Comparison of ENCODE assay signal across 9 cellular contexts in the genomic region with DNA sequence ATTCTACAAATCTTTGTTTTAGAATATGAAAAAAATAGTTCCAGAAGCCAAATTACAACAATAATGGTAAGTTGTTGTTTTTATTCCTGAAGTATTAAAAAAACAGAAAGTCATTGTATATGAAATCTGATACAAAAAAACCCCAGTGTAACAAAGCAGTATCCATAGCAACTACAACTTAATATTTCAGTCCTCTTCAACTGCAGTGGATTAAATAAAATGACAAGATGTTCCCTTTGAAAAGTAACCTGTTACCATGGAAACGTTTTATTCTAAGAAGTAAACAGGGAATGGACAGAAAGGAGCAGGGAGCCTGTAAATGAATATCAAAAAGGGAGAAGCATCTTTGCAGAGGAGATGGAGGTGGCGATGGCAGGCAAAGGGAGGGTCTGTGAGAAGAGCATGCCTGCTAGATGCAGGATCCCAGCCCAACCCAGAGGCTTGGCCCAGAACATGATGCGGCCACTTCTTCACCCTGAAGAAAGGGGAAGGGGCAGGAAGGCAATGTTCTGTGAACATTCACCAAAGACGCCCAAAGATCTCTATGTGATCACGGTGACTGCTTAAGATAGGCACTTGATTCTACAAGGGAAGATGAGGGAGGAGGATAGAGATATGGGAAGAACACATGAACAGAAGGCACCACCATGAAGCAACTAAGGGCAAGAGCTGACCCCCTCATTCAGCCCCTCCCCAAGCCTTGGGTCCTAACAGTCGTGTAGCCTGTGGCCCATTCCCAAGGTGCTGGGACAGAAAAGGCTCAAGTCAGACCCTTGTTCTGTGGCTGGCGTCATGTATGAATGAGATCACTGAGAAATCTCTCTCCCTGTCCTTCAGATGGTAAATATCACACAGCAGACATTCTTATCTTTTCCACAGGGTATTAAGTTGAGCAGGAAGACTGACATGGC.
DNase-seq lines count a peak whose midpoint lies in the region; ATAC-seq and TF ChIP-seq lines count a peak whose summit lies in the region.
"Had no signal": no experiment of that assay in that cellular context is flagged by ENCODE, and none has a peak within 500 bp of the region (broad histone marks: within the 10 kb centered on the region; RNA-seq: fewer than 3 reads in every experiment).

No MANE protein-coding gene starts in this region.

- no peaks in the 10 kb centered on the region for H3K27me3 Mint-ChIP-seq in endothelial cell (ENCODE audit: unreplicated experiment)
- no peaks in the 10 kb centered on the region for H3K27me3 Mint-ChIP-seq in activated CD4-positive, alpha-beta memory T cell treated with anti-CD3 and anti-CD28 coated beads, Interleukin-2, amount 10 ng/mL, durations not matched to agents 7 days and 5 days

- H3K27ac ChIP-seq in OCI-LY7 (ENCODE audit: low read depth, low read length, poor library complexity, severe bottlenecking) = peak overlapping the region; percentile 85
- peak overlapping the region; percentile 53 for H3K27ac ChIP-seq in neural cell (ENCODE audit: low read length)
- H3K27ac ChIP-seq: epithelial cell of prostate had no signal

- POLR2A ChIA-PET in OCI-LY7 (lab: Charles Lee) = interaction anchor here (1.1 to 1.3 kb wide), 2 partner anchors 7 to 45 kb away, joined by 3 to 6 read pairs; no protein-coding TSS in a partner anchor
- POLR2A ChIA-PET in activated CD4-positive, alpha-beta memory T cell treated with anti-CD3 and anti-CD28 coated beads, Interleukin-2, amount 10 ng/mL, durations not matched to agents 7 days and 5 days (lab: Charles Lee) = interaction anchor here (0.9 kb wide), 1 partner anchor 8 kb away, joined by 3 read pairs; no protein-coding TSS in a partner anchor

- peak overlapping the region; percentile 76 for H3K4me2 ChIP-seq in OCI-LY7 (ENCODE audit: low read length)
- peak overlapping the region; percentile 3 for H3K4me2 ChIP-seq in neural cell (ENCODE audit: low read length)

- H3K4me1 Mint-ChIP-seq in endothelial cell (ENCODE audit: unreplicated experiment) = peaks cover 22% of the 10 kb centered on the region
- peaks cover 34% of the 10 kb centered on the region for H3K4me1 Mint-ChIP-seq in activated CD4-positive, alpha-beta memory T cell treated with anti-CD3 and anti-CD28 coated beads, Interleukin-2, amount 10 ng/mL, durations not matched to agents 7 days and 5 days

- no peaks in the 10 kb centered on the region for H3K9me3 Mint-ChIP-seq in endothelial cell (ENCODE audit: unreplicated experiment)
- H3K9me3 Mint-ChIP-seq in activated CD4-positive, alpha-beta memory T cell treated with anti-CD3 and anti-CD28 coated beads, Interleukin-2, amount 10 ng/mL, durations not matched to agents 7 days and 5 days = no peaks in the 10 kb centered on the region

- H3K79me2 ChIP-seq in OCI-LY7 (ENCODE audit: insufficient read depth, low read depth, low read length) = peaks cover 100% of the 10 kb centered on the region
- H3K79me2 ChIP-seq in neural cell (replicated peaks; ENCODE audit: insufficient read depth, low read length) = peaks cover 67% of the 10 kb centered on the region

- peaks cover 1% of the 10 kb centered on the region; the same call in 1 of the 2 replicates for H3K9me3 ChIP-seq in OCI-LY7 (ENCODE audit: low read length)
- H3K9me3 ChIP-seq in neural cell (ENCODE audit: low read length) = no peaks in the 10 kb centered on the region

- DNase-seq in CMK (ENCODE audit: low read depth) (peak; percentile 49), OCI-LY7 (ENCODE audit: low spot score) (no peak), endothelial cell (ENCODE audit: low spot score) (no peak), foreskin melanocyte (no peak), DMS79 treated with DMSO at 0.1 percent for 48 hours (lab: John Stamatoyannopoulos, UW) (no peak)
- DNase-seq in activated CD4-positive, alpha-beta memory T cell treated with anti-CD3 and anti-CD28 coated beads, Interleukin-2, amount 10 ng/mL, durations not matched to agents 7 days and 5 days = no peak

- no peak for TF ChIP-seq EP300 in neural cell (conservative IDR thresholded peaks at IDR 0.05; ENCODE audit: poor library complexity, severe bottlenecking)

- intact Hi-C loops in OCI-LY7 (cut with micrococcal nuclease; ENCODE audit: unreplicated experiment) = loop anchor here (2.0 kb wide), 1 partner anchor 45 kb away; no protein-coding TSS in a partner anchor

- H3K27me3 ChIP-seq in neural cell (ENCODE audit: insufficient read depth, low read depth, low read length) = no peaks in the 10 kb centered on the region

- H2AFZ ChIP-seq in OCI-LY7 (ENCODE audit: low read length) = peak overlapping the region; percentile 3; the same call in 1 of the 2 replicates
- H2AFZ ChIP-seq in neural cell (ENCODE audit: low read depth, low read length) = no peak overlapping the region

- peak overlapping the region; percentile 13 for H3K9ac ChIP-seq in neural cell (ENCODE audit: low read length)

- H3K4me3 Mint-ChIP-seq in endothelial cell (ENCODE audit: unreplicated experiment) = no peak overlapping the region
- H3K4me3 Mint-ChIP-seq in activated CD4-positive, alpha-beta memory T cell treated with anti-CD3 and anti-CD28 coated beads, Interleukin-2, amount 10 ng/mL, durations not matched to agents 7 days and 5 days = no peak overlapping the region

- H3K4me1 ChIP-seq in OCI-LY7 (ENCODE audit: insufficient read depth, low read length, poor library complexity, severe bottlenecking) = peaks cover 99% of the 10 kb centered on the region

- no peak for TF ChIP-seq RAD21 in neural cell (conservative IDR thresholded peaks at IDR 0.05)

- no peaks in the 10 kb centered on the region for H4K20me1 ChIP-seq in OCI-LY7 (ENCODE audit: insufficient read depth, low read length)
- no peaks in the 10 kb centered on the region for H4K20me1 ChIP-seq in neural cell (ENCODE audit: insufficient read depth)

- no TSS peak for BruUV-seq in OCI-LY7 (replicated peaks; lab: Mats Ljungman, UMichigan)

- peaks cover 11% of the 10 kb centered on the region for H3K36me3 ChIP-seq in OCI-LY7 (ENCODE audit: insufficient read depth, low read length)
- no peaks in the 10 kb centered on the region for H3K36me3 ChIP-seq in neural cell (ENCODE audit: insufficient read depth, low read length)

- H3K9me2 ChIP-seq in OCI-LY7 (ENCODE audit: insufficient read depth, low read length) (no peaks in the 10 kb centered on the region), neural cell (ENCODE audit: insufficient read depth, low read length) (no peaks in the 10 kb centered on the region)

- H3F3A ChIP-seq in neural cell (ENCODE audit: insufficient read depth, low read length, poor library complexity, severe bottlenecking) = no peaks in the 10 kb centered on the region

- TF ChIP-seq CTCF in OCI-LY7 (conservative IDR thresholded peaks at IDR 0.05; ENCODE audit: low read length) = no peak
- TF ChIP-seq CTCF in endothelial cell (IDR thresholded peaks at IDR 0.05; ENCODE audit: unreplicated experiment) = no peak
- no peak for TF ChIP-seq CTCF in neural cell (IDR thresholded peaks at IDR 0.05; ENCODE audit: poor library complexity, severe bottlenecking)

- peaks cover 4% of the 10 kb centered on the region for H3K36me3 Mint-ChIP-seq in endothelial cell (ENCODE audit: low read depth, unreplicated experiment)
- H3K36me3 Mint-ChIP-seq in activated CD4-positive, alpha-beta memory T cell treated with anti-CD3 and anti-CD28 coated beads, Interleukin-2, amount 10 ng/mL, durations not matched to agents 7 days and 5 days (ENCODE audit: low read depth) = peaks cover 14% of the 10 kb centered on the region

- H3K4me3 ChIP-seq in OCI-LY7 (ENCODE audit: low read depth, low read length, poor library complexity, severe bottlenecking) (peak overlapping the region; percentile 46), neural cell (ENCODE audit: low read length) (peak overlapping the region; percentile 39)

- ATAC-seq in HG02642 (IDR thresholded peaks at IDR 0.05; ENCODE audit: poor library complexity, unreplicated experiment) = no peak

- CTCF ChIA-PET in OCI-LY7 (lab: Charles Lee; ENCODE audit: unreplicated experiment) = no interaction called here
- CTCF ChIA-PET in activated CD4-positive, alpha-beta memory T cell treated with anti-CD3 and anti-CD28 coated beads, Interleukin-2, amount 10 ng/mL, durations not matched to agents 7 days and 5 days (lab: Charles Lee) = no interaction called here

- peak overlapping the region; percentile 92 for H3K27ac Mint-ChIP-seq in endothelial cell (ENCODE audit: unreplicated experiment)
- no peak overlapping the region for H3K27ac Mint-ChIP-seq in activated CD4-positive, alpha-beta memory T cell treated with anti-CD3 and anti-CD28 coated beads, Interleukin-2, amount 10 ng/mL, durations not matched to agents 7 days and 5 days

TF ChIP-seq in neural cell, 6 proteins besides CTCF, POLR2A, EP300 and RAD21:
- TF ChIP-seq EZH2 (IDR thresholded peaks at IDR 0.05; ENCODE audit: borderline replicate concordance, insufficient read depth, low read length, poor library complexity, severe bottlenecking) (no peak), MXI1 (conservative IDR thresholded peaks at IDR 0.05; ENCODE audit: poor library complexity, severe bottlenecking) (no peak), SMC3 (conservative IDR thresholded peaks at IDR 0.05; ENCODE audit: poor library complexity) (no peak), POLR2AphosphoS5 (IDR thresholded peaks at IDR 0.05) (no peak), TAF1 (IDR thresholded peaks at IDR 0.05; ENCODE audit: low read depth) (no peak)
- TF ChIP-seq, protein P1, sequence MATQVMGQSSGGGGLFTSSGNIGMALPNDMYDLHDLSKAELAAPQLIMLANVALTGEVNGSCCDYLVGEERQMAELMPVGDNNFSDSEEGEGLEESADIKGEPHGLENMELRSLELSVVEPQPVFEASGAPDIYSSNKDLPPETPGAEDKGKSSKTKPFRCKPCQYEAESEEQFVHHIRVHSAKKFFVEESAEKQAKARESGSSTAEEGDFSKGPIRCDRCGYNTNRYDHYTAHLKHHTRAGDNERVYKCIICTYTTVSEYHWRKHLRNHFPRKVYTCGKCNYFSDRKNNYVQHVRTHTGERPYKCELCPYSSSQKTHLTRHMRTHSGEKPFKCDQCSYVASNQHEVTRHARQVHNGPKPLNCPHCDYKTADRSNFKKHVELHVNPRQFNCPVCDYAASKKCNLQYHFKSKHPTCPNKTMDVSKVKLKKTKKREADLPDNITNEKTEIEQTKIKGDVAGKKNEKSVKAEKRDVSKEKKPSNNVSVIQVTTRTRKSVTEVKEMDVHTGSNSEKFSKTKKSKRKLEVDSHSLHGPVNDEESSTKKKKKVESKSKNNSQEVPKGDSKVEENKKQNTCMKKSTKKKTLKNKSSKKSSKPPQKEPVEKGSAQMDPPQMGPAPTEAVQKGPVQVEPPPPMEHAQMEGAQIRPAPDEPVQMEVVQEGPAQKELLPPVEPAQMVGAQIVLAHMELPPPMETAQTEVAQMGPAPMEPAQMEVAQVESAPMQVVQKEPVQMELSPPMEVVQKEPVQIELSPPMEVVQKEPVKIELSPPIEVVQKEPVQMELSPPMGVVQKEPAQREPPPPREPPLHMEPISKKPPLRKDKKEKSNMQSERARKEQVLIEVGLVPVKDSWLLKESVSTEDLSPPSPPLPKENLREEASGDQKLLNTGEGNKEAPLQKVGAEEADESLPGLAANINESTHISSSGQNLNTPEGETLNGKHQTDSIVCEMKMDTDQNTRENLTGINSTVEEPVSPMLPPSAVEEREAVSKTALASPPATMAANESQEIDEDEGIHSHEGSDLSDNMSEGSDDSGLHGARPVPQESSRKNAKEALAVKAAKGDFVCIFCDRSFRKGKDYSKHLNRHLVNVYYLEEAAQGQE (IDR thresholded peaks at IDR 0.05; ENCODE audit: borderline replicate concordance) = no peak
